8 cellular contexts compared by ENCODE assay signal in genomic region chr2:230219419-230220331, GRCh38. TPM values are rescaled to one million over a fixed set of nuclear protein-coding genes. Genes with fewer than 3 reads are reported as not detected.
DNase-seq lines count a peak whose midpoint lies in the region; ATAC-seq and TF ChIP-seq lines count a peak whose summit lies in the region.

Gene SP110, minus strand, starts transcription at chr2:230219984. Its CDS starts 3,057 bp downstream, at chr2:230216927.

- H3K4me2 ChIP-seq in PC-3 (ENCODE audit: low read length) = peak within 1 kb of the TSS; percentile 86

- no peak for TF ChIP-seq CTCF in PC-3 (conservative IDR thresholded peaks at IDR 0.05; ENCODE audit: low read depth, low read length)

- POLR2A ChIA-PET in PC-3 (lab: Charles Lee; ENCODE audit: unreplicated experiment) = interaction anchor here (0.6 kb wide), 1 partner anchor 535 kb away, joined by 7 read pairs; no protein-coding TSS in a partner anchor
- POLR2A ChIA-PET in naive thymus-derived CD4-positive, alpha-beta T cell (lab: Charles Lee) = interaction anchor here (0.6 to 3.5 kb wide), 21 partner anchors 8 to 424 kb away, joined by 3 to 32 read pairs (median 4); partner anchors contain the start of genes SP100 and SP140L

- intact Hi-C loops in PC-3 (cut with micrococcal nuclease) = loop anchor here (10.0 kb wide), 2 partner anchors 195 to 575 kb away; partner anchors contain the start of gene SP100
- intact Hi-C loops in naive thymus-derived CD4-positive, alpha-beta T cell (cut with micrococcal nuclease) = loop anchor here (1.0 to 10.0 kb wide), 12 partner anchors 43 to 835 kb away; partner anchors contain the start of genes SP100 (in 2 of the 2), FBXO36 (in 1 of the 2), PSMD1 (in 1 of the 2) and SP140L (in 1 of the 2)

- H3K4me3 Mint-ChIP-seq in naive thymus-derived CD4-positive, alpha-beta T cell = peak within 1 kb of the TSS; percentile 89 to 100 (median 99)
- peak within 1 kb of the TSS; percentile 99 to 100 for H3K4me3 Mint-ChIP-seq in stimulated activated naive B cell treated with anti-CD40 and anti-IgM and Interleukin-4, amounts not matched to agents 10 μg/mL and 1 μg/mL and 100 μg/mL, for 72 hours

- peak within 1 kb of the TSS; percentile 94 to 100 (median 99) for H3K27ac Mint-ChIP-seq in naive thymus-derived CD4-positive, alpha-beta T cell
- peak within 1 kb of the TSS; percentile 99 for H3K27ac Mint-ChIP-seq in stimulated activated naive B cell treated with anti-CD40 and anti-IgM and Interleukin-4, amounts not matched to agents 10 μg/mL and 1 μg/mL and 100 μg/mL, for 72 hours

- no peaks in the 10 kb centered on the region for H3K27me3 ChIP-seq in PC-3 (ENCODE audit: low read length)
- H3K27me3 ChIP-seq in naive thymus-derived CD4-positive, alpha-beta T cell (ENCODE audit: control insufficient read depth in 2 of 2, insufficient read depth in 2 of 2, low read length in 2 of 2) = no peaks in the 10 kb centered on the region

- DNase-seq in AG08395 (ENCODE audit: low spot score) (peak; percentile 85), PC-3 (peak; percentile 87), fibroblast of gingiva (ENCODE audit: low read depth) (peak; percentile 95)
- DNase-seq in activated T-cell treated with anti-CD3 and anti-CD28 coated beads, Interleukin-2, amount 50 U/mL, for 48 hours = peak; percentile 81 to 85
- DNase-seq in naive thymus-derived CD4-positive, alpha-beta T cell = peak; percentile 38 to 84 (median 81)
- peak; percentile 74 for DNase-seq in stimulated activated naive B cell treated with anti-CD40 and anti-IgM and Interleukin-4, amounts not matched to agents 10 μg/mL and 1 μg/mL and 100 μg/mL, for 72 hours

- CTCF ChIA-PET in PC-3 (lab: Charles Lee) = interaction anchor here (0.6 kb wide), 1 partner anchor 495 kb away, joined by 4 read pairs; no protein-coding TSS in a partner anchor
- CTCF ChIA-PET in naive thymus-derived CD4-positive, alpha-beta T cell (lab: Charles Lee) = interaction anchor here (1.0 to 1.2 kb wide), 3 partner anchors 9 to 110 kb away, joined by 3 read pairs; no protein-coding TSS in a partner anchor

- no peaks in the 10 kb centered on the region for H3K9me3 ChIP-seq in PC-3 (ENCODE audit: low read length)
- no peaks in the 10 kb centered on the region for H3K9me3 ChIP-seq in naive thymus-derived CD4-positive, alpha-beta T cell (ENCODE audit: control insufficient read depth in 2 of 3, low read length in 3 of 3)

- no peaks in the 10 kb centered on the region for H3F3A ChIP-seq in PC-3 (ENCODE audit: low read length, unreplicated experiment)

- H3K4me1 ChIP-seq in PC-3 (ENCODE audit: insufficient read depth, low read length) = 0 out of 2 replicates have a peak, but pooled peaks cover 9% of the 10 kb centered on the region
- peaks cover 22 to 36% of the 10 kb centered on the region in 2 donors for H3K4me1 ChIP-seq in naive thymus-derived CD4-positive, alpha-beta T cell (ENCODE audit: control insufficient read depth in 2 of 2, insufficient read depth in 2 of 2, low read length in 2 of 2)

- H3K9ac ChIP-seq in PC-3 (ENCODE audit: low read length) = peak within 1 kb of the TSS; percentile 26

- no peaks in the 10 kb centered on the region for H3K9me3 Mint-ChIP-seq in naive thymus-derived CD4-positive, alpha-beta T cell
- H3K9me3 Mint-ChIP-seq in stimulated activated naive B cell treated with anti-CD40 and anti-IgM and Interleukin-4, amounts not matched to agents 10 μg/mL and 1 μg/mL and 100 μg/mL, for 72 hours = no peaks in the 10 kb centered on the region

- H2AFZ ChIP-seq in PC-3 (ENCODE audit: low read length) = peak within 1 kb of the TSS; percentile 92

- no peaks in the 10 kb centered on the region for H3K36me3 ChIP-seq in PC-3 (ENCODE audit: low read depth, low read length)
- H3K36me3 ChIP-seq in naive thymus-derived CD4-positive, alpha-beta T cell (ENCODE audit: control insufficient read depth in 2 of 3, insufficient read depth in 3 of 3, low read length in 3 of 3) = peaks cover 17 to 22% (median 20%) of the 10 kb centered on the region in 3 experiments

- peak within 1 kb of the TSS; percentile 83 for H3K4me3 ChIP-seq in PC-3 (ENCODE audit: low read length)
- peak within 1 kb of the TSS; percentile 95 for H3K4me3 ChIP-seq in naive thymus-derived CD4-positive, alpha-beta T cell (ENCODE audit: low read length)

- no peaks in the 10 kb centered on the region for H3K27me3 Mint-ChIP-seq in naive thymus-derived CD4-positive, alpha-beta T cell
- H3K27me3 Mint-ChIP-seq in stimulated activated naive B cell treated with anti-CD40 and anti-IgM and Interleukin-4, amounts not matched to agents 10 μg/mL and 1 μg/mL and 100 μg/mL, for 72 hours = no peaks in the 10 kb centered on the region

- no peaks in the 10 kb centered on the region for H3K9me2 ChIP-seq in PC-3 (replicated peaks; ENCODE audit: low read length)

- peaks cover 44 to 75% (median 67%) of the 10 kb centered on the region in 7 donors for H3K4me1 Mint-ChIP-seq in naive thymus-derived CD4-positive, alpha-beta T cell
- H3K4me1 Mint-ChIP-seq in stimulated activated naive B cell treated with anti-CD40 and anti-IgM and Interleukin-4, amounts not matched to agents 10 μg/mL and 1 μg/mL and 100 μg/mL, for 72 hours = peaks cover 45 to 83% of the 10 kb centered on the region in 2 donors

- peak within 1 kb of the TSS; percentile 26 for H3K27ac ChIP-seq in PC-3 (ENCODE audit: low read length)
- H3K27ac ChIP-seq in naive thymus-derived CD4-positive, alpha-beta T cell (ENCODE audit: low read depth, low read length) = peak within 1 kb of the TSS; percentile 83

- BruUV-seq in PC-3 (replicated peaks; lab: Mats Ljungman, UMichigan) = TSS peak; percentile 72

- H3K36me3 Mint-ChIP-seq in naive thymus-derived CD4-positive, alpha-beta T cell = peaks cover 9 to 42% (median 26%) of the 10 kb centered on the region in 5 donors
- peaks cover 25 to 44% of the 10 kb centered on the region in 2 donors for H3K36me3 Mint-ChIP-seq in stimulated activated naive B cell treated with anti-CD40 and anti-IgM and Interleukin-4, amounts not matched to agents 10 μg/mL and 1 μg/mL and 100 μg/mL, for 72 hours

- H3K79me2 ChIP-seq in PC-3 (ENCODE audit: low read length) = no peaks in the 10 kb centered on the region

- no peaks in the 10 kb centered on the region for H4K20me1 ChIP-seq in PC-3 (ENCODE audit: low read length)

- ATAC-seq in GM18870 (IDR thresholded peaks at IDR 0.05; ENCODE audit: unreplicated experiment) (peak; percentile 81), HG03139 (IDR thresholded peaks at IDR 0.05; ENCODE audit: unreplicated experiment) (peak; percentile 65), PC-3 (peak; percentile 95)
- peak; percentile 93 for ATAC-seq in naive thymus-derived CD4-positive, alpha-beta T cell
- peak; percentile 86 to 88 for ATAC-seq in stimulated activated naive B cell treated with anti-CD40 and anti-IgM and Interleukin-4, amounts not matched to agents 10 μg/mL and 1 μg/mL and 100 μg/mL, for 72 hours (replicated peaks)

RNA-seq across cellular contexts. Expression of gene SP110, which starts in this region (rescaled TPM):
- 3.5 and 6.7 TPM in 2 replicates for total RNA-seq in PC-3 (2014; rRNA removed)
- total RNA-seq in naive thymus-derived CD4-positive, alpha-beta T cell = 100 to 1,000 TPM in 4 of 5 experiments, 10 to 100 TPM in 1; 97.5 to 182 (median 117) TPM
- 100 to 1,000 TPM in 1 of 2 donors, 10 to 100 TPM in 1; 89.8 to 101 TPM for polyA plus RNA-seq in naive thymus-derived CD4-positive, alpha-beta T cell

Comparison
In these comparisons a context has a peak if more than half of its experiments do, and no peak if none do; other contexts are left out.
1. Peak in every context shown above with its lines: DNase-seq, ATAC-seq, H3K4me3 ChIP-seq and H3K27ac ChIP-seq.
2. RNA of gene SP110 (total RNA-seq): 97.5 to 182 TPM in naive thymus-derived CD4-positive, alpha-beta T cell; 3.5 to 6.7 TPM in PC-3; every median in the first group is over 10 times any median in the second.